1 cellular context compared by ENCODE assay signal in genomic region chr19:33387351-33388230, GRCh38.
TF ChIP-seq lines count a peak whose summit lies in the region.

No MANE protein-coding gene starts in this region.

TF ChIP-seq in liver, 16 proteins besides CTCF, POLR2A, EP300 and RAD21 (continued from another document):
- TF ChIP-seq ZBTB33 (IDR thresholded peaks at IDR 0.05): no peak
- TF ChIP-seq, protein P1, sequence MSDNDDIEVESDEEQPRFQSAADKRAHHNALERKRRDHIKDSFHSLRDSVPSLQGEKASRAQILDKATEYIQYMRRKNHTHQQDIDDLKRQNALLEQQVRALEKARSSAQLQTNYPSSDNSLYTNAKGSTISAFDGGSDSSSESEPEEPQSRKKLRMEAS (IDR thresholded peaks at IDR 0.05): no peak
